In the genomic region with DNA sequence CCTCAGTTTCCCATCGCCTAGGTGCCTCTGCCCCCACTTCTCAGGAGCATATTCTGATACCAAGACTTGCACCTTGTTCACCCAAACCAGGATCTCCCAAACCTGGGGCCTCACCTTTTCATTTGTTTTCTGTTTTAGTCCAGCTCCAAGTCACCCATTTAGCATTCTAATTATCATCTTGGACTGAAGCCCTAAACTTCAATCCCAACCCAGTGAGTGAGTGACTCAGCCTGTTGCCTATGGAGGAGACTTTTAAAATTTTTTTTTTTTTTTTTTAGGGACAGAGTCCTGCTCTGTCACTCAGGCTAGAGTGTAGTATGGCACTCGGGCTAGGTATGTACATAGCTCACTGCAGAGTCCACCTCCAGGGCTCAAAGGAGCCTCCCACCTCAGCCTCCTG, we compare ENCODE assay signal across 17 cellular contexts.
A peak's percentile ranks its signal among the peaks of the same experiment; 100 is the strongest.
DNase-seq lines count a peak whose midpoint lies in the region; ATAC-seq, FAIRE-seq and TF ChIP-seq lines count a peak whose summit lies in the region.
"Had no signal": no experiment of that assay in that cellular context is flagged by ENCODE, and none has a peak within 500 bp of the region (broad histone marks: within the 10 kb centered on the region; RNA-seq: fewer than 3 reads in every experiment).

No MANE protein-coding gene starts in this region.

- no peak for FAIRE-seq in urothelium cell line (lab: Jason Lieb, UNC)
- FAIRE-seq: GM12892, GM19239 had no signal

- peak; percentile 21 for DNase-seq in A673 (ENCODE audit: low spot score)
- DNase-seq in AG10803 (ENCODE audit: low read depth) = peak; percentile 29
- peak; percentile 17 for DNase-seq in NCI-H69 (lab: John Stamatoyannopoulos, UW)
- peak; percentile 12 for DNase-seq in urothelium cell line (ENCODE audit: low spot score)
- DNase-seq in OCI-LY7 (ENCODE audit: low spot score) = no peak
- DNase-seq: BE2C; CD4-positive, alpha-beta memory T cell; DMS79 treated with DMSO at 0.1 percent for 48 hours; GDM1; GM23248; H7; IMR-90; KBM-7 had no signal

- H3K4me1 ChIP-seq in A673 (ENCODE audit: insufficient read depth, low read length, poor library complexity, severe bottlenecking) = no peaks in the 10 kb centered on the region
- H3K4me1 ChIP-seq in OCI-LY7 (ENCODE audit: insufficient read depth, low read length, poor library complexity, severe bottlenecking) = peaks cover 2% of the 10 kb centered on the region
- H3K4me1 ChIP-seq: BE2C had no signal

- CTCF ChIA-PET in A673 (lab: Charles Lee) (no interaction called here), OCI-LY7 (lab: Charles Lee; ENCODE audit: unreplicated experiment) (no interaction called here)

- no peaks in the 10 kb centered on the region for H3K79me2 ChIP-seq in OCI-LY7 (ENCODE audit: insufficient read depth, low read depth, low read length)

- H3K4me2 ChIP-seq in OCI-LY7 (ENCODE audit: low read length) = no peak overlapping the region

- no peak overlapping the region for H3K27ac ChIP-seq in A673 (ENCODE audit: low read depth, low read length, poor library complexity, severe bottlenecking)
- no peak overlapping the region for H3K27ac ChIP-seq in OCI-LY7 (ENCODE audit: low read depth, low read length, poor library complexity, severe bottlenecking)
- H3K27ac ChIP-seq: C4-2B, GM23248 had no signal

- no peak overlapping the region for H2AFZ ChIP-seq in OCI-LY7 (ENCODE audit: low read length)
- H2AFZ ChIP-seq: GM23248 had no signal

- no peaks in the 10 kb centered on the region for H3K27me3 ChIP-seq in A673 (replicated peaks; ENCODE audit: insufficient read depth, low read depth, low read length, poor library complexity)
- H3K27me3 ChIP-seq: BE2C had no signal

- H3K36me3 ChIP-seq in A673 (ENCODE audit: insufficient read depth, low read length, poor library complexity, severe bottlenecking) (no peaks in the 10 kb centered on the region), OCI-LY7 (ENCODE audit: insufficient read depth, low read length) (no peaks in the 10 kb centered on the region)
- H3K36me3 ChIP-seq: BE2C had no signal

- POLR2A ChIA-PET in A673 (lab: Charles Lee; ENCODE audit: low non-redundant PET) (interaction anchor here (0.6 kb wide), 1 partner anchor 495 kb away, joined by 12 read pairs; no protein-coding TSS in a partner anchor), OCI-LY7 (lab: Charles Lee) (interaction anchor here (0.6 to 0.7 kb wide), 2 partner anchors 275 to 1874 kb away, joined by 3 read pairs; no protein-coding TSS in a partner anchor)

- TF ChIP-seq CTCF in A673 (conservative IDR thresholded peaks at IDR 0.05; ENCODE audit: low read depth, low read length) = no peak
- no peak for TF ChIP-seq CTCF in AG10803 (conservative IDR thresholded peaks at IDR 0.05; ENCODE audit: low read length)
- TF ChIP-seq CTCF in OCI-LY7 (conservative IDR thresholded peaks at IDR 0.05; ENCODE audit: low read length) = no peak

- H3K9me3 ChIP-seq in A673 (ENCODE audit: low read depth, low read length, poor library complexity, severe bottlenecking) (no peaks in the 10 kb centered on the region), OCI-LY7 (ENCODE audit: low read length) (no peaks in the 10 kb centered on the region)
- H3K9me3 ChIP-seq: BE2C had no signal

- H3K9me2 ChIP-seq in OCI-LY7 (ENCODE audit: insufficient read depth, low read length) = no peaks in the 10 kb centered on the region

- BruUV-seq in A673 (replicated peaks; lab: Mats Ljungman, UMichigan) = no TSS peak
- no TSS peak for BruUV-seq in OCI-LY7 (replicated peaks; lab: Mats Ljungman, UMichigan)

- H3K4me3 ChIP-seq in A673 (ENCODE audit: low read depth, low read length, poor library complexity, severe bottlenecking) = no peak overlapping the region
- no peak overlapping the region for H3K4me3 ChIP-seq in AG10803 (ENCODE audit: low read length)
- no peak overlapping the region for H3K4me3 ChIP-seq in OCI-LY7 (ENCODE audit: low read depth, low read length, poor library complexity, severe bottlenecking)
- H3K4me3 ChIP-seq: GM23248 had no signal

- no peak for ATAC-seq in HG03571 (IDR thresholded peaks at IDR 0.05; ENCODE audit: unreplicated experiment)

- intact Hi-C loops in A673 (cut with micrococcal nuclease; ENCODE audit: unreplicated experiment) = no loop called here
- intact Hi-C loops in OCI-LY7 (cut with micrococcal nuclease; ENCODE audit: unreplicated experiment) = no loop called here

- no peaks in the 10 kb centered on the region for H4K20me1 ChIP-seq in OCI-LY7 (ENCODE audit: insufficient read depth, low read length)
